Comparison of ENCODE assay signal across 11 cellular contexts in the genomic region with DNA sequence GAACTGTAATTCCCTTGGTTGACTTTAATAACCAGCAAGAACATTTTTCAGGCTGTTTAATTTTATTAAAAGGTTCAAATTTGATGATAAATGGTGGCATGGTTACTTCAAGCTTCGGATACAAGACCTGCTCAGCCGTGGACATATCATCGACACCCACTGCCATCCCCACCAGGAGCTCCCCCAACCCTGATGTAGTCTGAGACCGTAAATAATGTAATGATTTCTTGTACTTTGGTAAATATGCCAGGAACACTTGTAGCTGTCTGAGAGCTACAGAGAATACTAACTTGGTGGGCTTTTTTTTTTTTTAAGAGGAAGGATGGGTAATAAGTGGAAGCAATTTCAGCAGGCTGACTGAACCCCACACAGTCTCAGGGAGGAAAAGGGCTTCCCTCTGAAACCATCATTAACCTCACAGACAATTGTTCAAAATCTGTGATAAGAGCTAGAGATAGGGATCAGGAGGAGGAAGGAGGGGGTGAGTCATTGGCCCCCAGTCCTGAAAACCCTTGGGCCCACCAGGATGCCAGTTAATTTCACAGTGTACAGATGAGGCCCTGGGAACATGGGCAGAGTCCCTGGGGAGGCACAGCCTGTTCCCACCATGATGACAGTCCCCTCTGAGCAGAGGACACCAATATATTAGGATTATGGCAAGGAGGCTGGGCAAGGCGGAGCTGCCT. TPM values are rescaled to one million over a fixed set of nuclear protein-coding genes. Genes with fewer than 3 reads are reported as not detected.
DNase-seq lines count a peak whose midpoint lies in the region; ATAC-seq, FAIRE-seq and TF ChIP-seq lines count a peak whose summit lies in the region.
"Had no signal": no experiment of that assay in that cellular context is flagged by ENCODE, and none has a peak within 500 bp of the region (broad histone marks: within the 10 kb centered on the region; RNA-seq: fewer than 3 reads in every experiment).

No MANE protein-coding gene starts in this region.

- H3K79me2 ChIP-seq in GM12878 (ENCODE audit: control insufficient read depth, insufficient read depth, low read length) = no peaks in the 10 kb centered on the region

- no peaks in the 10 kb centered on the region for H3K9me3 Mint-ChIP-seq in activated CD4-positive, alpha-beta T cell treated with anti-CD3 and anti-CD28 coated beads, Interleukin-2, amount 10 ng/mL, durations not matched to agents 24 days and 14 days

- POLR2A ChIA-PET in GM12878 (lab: Charles Lee) = interaction anchor here (0.5 to 1.7 kb wide), 6 partner anchors 9 to 193 kb away, joined by 4 to 9 read pairs (median 5); a partner anchor contains a TSS

- H3K9me3 ChIP-seq in GM12878 (replicated peaks; ENCODE audit: control insufficient read depth, insufficient read depth, low read length) = peaks cover 5% of the 10 kb centered on the region

- peaks cover 5% of the 10 kb centered on the region for H3K36me3 Mint-ChIP-seq in activated CD4-positive, alpha-beta T cell treated with anti-CD3 and anti-CD28 coated beads, Interleukin-2, amount 10 ng/mL, durations not matched to agents 24 days and 14 days (ENCODE audit: low read depth)

- TF ChIP-seq CTCF in GM12878 (IDR thresholded peaks at IDR 0.05 in 2 of 3, conservative IDR thresholded peaks at IDR 0.05 in 1 of 3; ENCODE audit: control insufficient read depth in 2 of 3, extremely low read depth in 1 of 3, insufficient read depth in 1 of 3, low read depth in 3 of 3, low read length in 3 of 3) = no peak
- TF ChIP-seq CTCF in coronary artery (IDR thresholded peaks at IDR 0.05) = no peak

- H3K4me3 ChIP-seq in GM12878 (0 out of 2 replicates have a peak overlapping the region, but pooled peaks have one; percentile 21), coronary artery (no peak overlapping the region)

- no peaks in the 10 kb centered on the region for H3K27me3 ChIP-seq in GM12878 (replicated peaks in 1 of 2; ENCODE audit: control insufficient read depth in 2 of 2, insufficient read depth in 2 of 2, low read length in 1 of 2)

- TF ChIP-seq POLR2A in GM12878 (IDR thresholded peaks at IDR 0.05; ENCODE audit: low read depth, low read length) = no peak

- TSS peak; percentile 63 for BruUV-seq in GM12878 (replicated peaks; lab: Mats Ljungman, UMichigan)

- WGBS in GM12878 (ENCODE audit: insufficient coverage, insufficient replicate concordance, low lambda C conversion rate, missing lambda C conversion rate) = 20% methylated on average over 5 of the region's 5 CpGs

- RAD21 ChIA-PET in GM12878 (lab: Charles Lee; ENCODE audit: unreplicated experiment) = interaction anchor here (0.7 to 2.3 kb wide), 9 partner anchors 11 to 197 kb away, joined by 3 to 9 read pairs (median 4); a partner anchor contains a TSS

- no peak for TF ChIP-seq RAD21 in GM12878 (IDR thresholded peaks at IDR 0.05; ENCODE audit: insufficient read depth, low read depth, low read length)

- H3K27ac Mint-ChIP-seq in activated CD4-positive, alpha-beta T cell treated with anti-CD3 and anti-CD28 coated beads, Interleukin-2, amount 10 ng/mL, durations not matched to agents 24 days and 14 days = no peak overlapping the region

- H3K4me3 Mint-ChIP-seq in activated CD4-positive, alpha-beta T cell treated with anti-CD3 and anti-CD28 coated beads, Interleukin-2, amount 10 ng/mL, durations not matched to agents 24 days and 14 days = no peak overlapping the region
- H3K4me3 Mint-ChIP-seq: CD8-positive, alpha-beta memory T cell had no signal

- H2AFZ ChIP-seq in GM12878 (ENCODE audit: control insufficient read depth, low read depth, low read length) = no peak overlapping the region

- in situ Hi-C loops in GM12878 (cut with MboI) = loop anchor here (10.0 to 25.0 kb wide), 4 partner anchors 178 to 984 kb away; a partner anchor contains a TSS

- H3K27me3 Mint-ChIP-seq in activated CD4-positive, alpha-beta T cell treated with anti-CD3 and anti-CD28 coated beads, Interleukin-2, amount 10 ng/mL, durations not matched to agents 24 days and 14 days = no peaks in the 10 kb centered on the region

- FAIRE-seq in GM12878 (lab: Jason Lieb, UNC) = peak; percentile 75
- FAIRE-seq: TTC549 had no signal

- no peak for TF ChIP-seq EP300 in GM12878 (IDR thresholded peaks at IDR 0.05; ENCODE audit: borderline replicate concordance in 1 of 2, control insufficient read depth in 1 of 2, low read depth in 2 of 2, low read length in 2 of 2)

- H3K4me1 Mint-ChIP-seq in activated CD4-positive, alpha-beta T cell treated with anti-CD3 and anti-CD28 coated beads, Interleukin-2, amount 10 ng/mL, durations not matched to agents 24 days and 14 days = no peaks in the 10 kb centered on the region

- intact Hi-C loops in GM12878 (cut with micrococcal nuclease; ENCODE audit: unreplicated experiment) = loop anchor here (2.0 to 5.0 kb wide), 3 partner anchors 57 to 192 kb away; a partner anchor contains a TSS
- intact Hi-C loops in Right ventricle myocardium inferior (cut with DNase I) = no loop called here
- intact Hi-C loops in activated CD4-positive, alpha-beta T cell treated with anti-CD3 and anti-CD28 coated beads, Interleukin-2, amount 10 ng/mL, durations not matched to agents 24 days and 14 days (cut with micrococcal nuclease) = no loop called here

- no peaks in the 10 kb centered on the region for H3K36me3 ChIP-seq in GM12878 (ENCODE audit: control insufficient read depth in 2 of 2, insufficient read depth in 2 of 2, low read length in 1 of 2)

- no peaks in the 10 kb centered on the region for H4K20me1 ChIP-seq in GM12878 (ENCODE audit: control insufficient read depth, insufficient read depth)

- peak overlapping the region; percentile 88 for H3K4me2 ChIP-seq in GM12878 (ENCODE audit: control insufficient read depth, insufficient read depth)

- SMC1A ChIA-PET in GM12878 (lab: Charles Lee; ENCODE audit: uncharacterized antibody, unreplicated experiment) = interaction anchor here (0.6 to 3.8 kb wide), 17 partner anchors 10 to 241 kb away, joined by 3 to 33 read pairs (median 4); a partner anchor contains a TSS

- peak; percentile 22 for ATAC-seq in GM18517 (IDR thresholded peaks at IDR 0.05; ENCODE audit: unreplicated experiment)
- peak; percentile 25 for ATAC-seq in GM21528 (IDR thresholded peaks at IDR 0.05; ENCODE audit: low FRiP score, unreplicated experiment)
- peak; percentile 19 for ATAC-seq in HG03103 (IDR thresholded peaks at IDR 0.05; ENCODE audit: low read depth, unreplicated experiment)
- ATAC-seq in GM12878 = peak; percentile 54
- ATAC-seq in Right ventricle myocardium inferior = no peak

- peak overlapping the region; percentile 49 for H3K27ac ChIP-seq in GM12878 (ENCODE audit: control insufficient read depth, insufficient read depth)
- no peak overlapping the region for H3K27ac ChIP-seq in coronary artery

- CTCF ChIA-PET in GM12878 (lab: Yijun Ruan, JAX) = interaction anchor here (1.0 to 3.2 kb wide), 5 partner anchors 9 to 224 kb away, joined by 3 to 24 read pairs (median 9); no protein-coding TSS in a partner anchor

- H3K9ac ChIP-seq in GM12878 (ENCODE audit: control insufficient read depth, insufficient read depth, low read length) = peak overlapping the region; percentile 37

- peaks cover 27% of the 10 kb centered on the region for H3K4me1 ChIP-seq in GM12878 (ENCODE audit: control insufficient read depth, insufficient read depth, low read length)

- DNase-seq in GM12878 (ENCODE audit: low read depth, low spot score) (peak; percentile 36), HT-29 (ENCODE audit: low spot score) (no peak), Right ventricle myocardium inferior (ENCODE audit: missing footprints) (no peak), coronary artery (ENCODE audit: low spot score) (no peak)
- DNase-seq in activated CD4-positive, alpha-beta T cell treated with anti-CD3 and anti-CD28 coated beads, Interleukin-2, amount 10 ng/mL, durations not matched to agents 24 days and 14 days = no peak
- DNase-seq: CD8-positive, alpha-beta memory T cell; NCI-H1694 had no signal

TF ChIP-seq in GM12878, 131 proteins besides CTCF, POLR2A, EP300 and RAD21 (continues in another document):
- 0 out of 2 replicates have a peak, but pooled peaks have one; percentile 4 for TF ChIP-seq IKZF1 (conservative IDR thresholded peaks at IDR 0.05)
- TF ChIP-seq GATAD2B (conservative IDR thresholded peaks at IDR 0.05; ENCODE audit: low read depth) = 0 out of 2 replicates have a peak, but pooled peaks have one; percentile 38
- TF ChIP-seq JUND (IDR thresholded peaks at IDR 0.05; ENCODE audit: low read depth, low read length) = no peak
- peak in 1 of 2 experiments; percentile 25; a peak in 1 of 4 replicates for TF ChIP-seq IKZF2 (IDR thresholded peaks at IDR 0.05)
- TF ChIP-seq, protein P1, sequence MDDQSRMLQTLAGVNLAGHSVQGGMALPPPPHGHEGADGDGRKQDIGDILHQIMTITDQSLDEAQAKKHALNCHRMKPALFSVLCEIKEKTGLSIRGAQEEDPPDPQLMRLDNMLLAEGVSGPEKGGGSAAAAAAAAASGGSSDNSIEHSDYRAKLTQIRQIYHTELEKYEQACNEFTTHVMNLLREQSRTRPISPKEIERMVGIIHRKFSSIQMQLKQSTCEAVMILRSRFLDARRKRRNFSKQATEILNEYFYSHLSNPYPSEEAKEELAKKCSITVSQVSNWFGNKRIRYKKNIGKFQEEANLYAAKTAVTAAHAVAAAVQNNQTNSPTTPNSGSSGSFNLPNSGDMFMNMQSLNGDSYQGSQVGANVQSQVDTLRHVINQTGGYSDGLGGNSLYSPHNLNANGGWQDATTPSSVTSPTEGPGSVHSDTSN (IDR thresholded peaks at IDR 0.05; ENCODE audit: insufficient replicate concordance, low read depth, low read length) = no peak

RNA-seq across cellular contexts. Expression of a gene that starts 56.0 kb away (rescaled TPM):
- total RNA-seq in GM12878 (2013; cell fraction: nucleolus; rRNA removed) = 0.12 and 0.94 TPM in 2 replicates
- not detected in 2 replicates for total RNA-seq in GM12878 (2014; rRNA removed)
- total RNA-seq in GM12878 (2014; rRNA removed; fragmentation: Illumina TruSeq; extraction: Trizol) = not detected in 2 replicates
- total RNA-seq in GM12878 (2021) = not detected in 2 replicates
- polyA plus RNA-seq in GM12878 (2011; ENCODE audit: low read depth) = 0.09 TPM
- polyA plus RNA-seq in GM12878 (2011; rRNA removed) = not detected in 2 replicates
- not detected in 2 replicates for polyA plus RNA-seq in GM12878 (2011; cell fraction: cytosol; rRNA removed)
- polyA plus RNA-seq in GM12878 (2011; cell fraction: nucleus; rRNA removed) = not detected in 2 replicates
- polyA plus RNA-seq in GM12878 (2012) = 0.04 and 0.22 TPM in 2 replicates
- not detected in 2 replicates for polyA plus RNA-seq in GM12878 (2014; fragmentation: Illumina TruSeq; extraction: Trizol)
- not detected for polyA plus RNA-seq in GM12878 (2014; fragmentation: Nextera tagmentation; extraction: Ambion mirVana)
- polyA plus RNA-seq in GM12878 (2014; rRNA removed) = not detected in 2 replicates
- polyA plus RNA-seq in GM12878 (2016; fragmentation: Nextera tagmentation; extraction: Ambion mirVana) = under 1 TPM; 0.14 to 0.50 TPM
- not detected in 2 replicates for polyA minus RNA-seq in GM12878 (2011; rRNA and poly(A)+ RNA removed)
- not detected in 2 replicates for polyA minus RNA-seq in GM12878 (2011; cell fraction: cytosol; rRNA and poly(A)+ RNA removed)
- polyA minus RNA-seq in GM12878 (2011; cell fraction: nucleus; rRNA and poly(A)+ RNA removed) = not detected in 2 replicates
- total RNA-seq in HT-29 (2014; rRNA removed; shearing (Covaris generic)) = not detected in 2 replicates
- 0.32 TPM for total RNA-seq in Right ventricle myocardium inferior
- not detected in 2 replicates for total RNA-seq in activated CD4-positive, alpha-beta T cell treated with anti-CD3 and anti-CD28 coated beads, Interleukin-2, amount 10 ng/mL, durations not matched to agents 24 days and 14 days
- total RNA-seq: CD8-positive, alpha-beta memory T cell had no signal
- polyA plus RNA-seq: CD8-positive, alpha-beta memory T cell had no signal
